In genomic region chr6:105676837-105677236, GRCh38 we compare ENCODE assay signal across 20 cellular contexts.
"Had no signal": no experiment of that assay in that cellular context is flagged by ENCODE, and none has a peak within 500 bp of the region (broad histone marks: within the 10 kb centered on the region; RNA-seq: fewer than 3 reads in every experiment).

No MANE protein-coding gene starts in this region.

- H3K4me3 ChIP-seq: ascending aorta, cardiac muscle cell, Peyer's patch, SJCRH30 had no signal

- H3K27me3 ChIP-seq: ascending aorta, cardiac muscle cell, Peyer's patch, SJCRH30 had no signal

- H3K36me3 ChIP-seq: ascending aorta, cardiac muscle cell, Peyer's patch, SJCRH30, WERI-Rb-1 had no signal

- H3K4me1 ChIP-seq: ascending aorta, Peyer's patch had no signal

- H3K27ac ChIP-seq: ascending aorta, cardiac muscle cell, Peyer's patch, RWPE1, WERI-Rb-1 had no signal

- DNase-seq: activated CD4-positive, alpha-beta T cell treated with anti-CD3 and anti-CD28 coated beads for 4 hours; activated CD4-positive, alpha-beta T cell treated with anti-CD3 and anti-CD28 coated beads, Interleukin-2, amount 50 U/mL, for 4 hours; activated effector memory CD4-positive, alpha-beta T cell treated with Interleukin-2 at 50 U/mL for 16 hours; activated naive CD4-positive, alpha-beta T cell; activated T-cell treated with anti-CD3 and anti-CD28 coated beads, Interleukin-2, amount 50 U/mL, for 24 hours; Karpas-422; MM.1S; NCI-H146; NCI-H187 treated with DMSO at 0.1 percent for 48 hours; NCI-H345; NCI-H510A; NCI-H526 treated with DMSO at 0.1 percent for 48 hours; NCI-H82; Peyer's patch; Right ventricle myocardium superior; WERI-Rb-1 had no signal

- H3K9me3 ChIP-seq: Peyer's patch had no signal
